In genomic region chr11:3853935-3854659, GRCh38 we compare ENCODE assay signal across 8 cellular contexts. TPM values are rescaled to one million over a fixed set of nuclear protein-coding genes. Genes with fewer than 3 reads are reported as not detected.
A peak's percentile ranks its signal among the peaks of the same experiment; 100 is the strongest.
DNase-seq lines count a peak whose midpoint lies in the region; ATAC-seq and TF ChIP-seq lines count a peak whose summit lies in the region.

No MANE protein-coding gene starts in this region.

- H3K36me3 Mint-ChIP-seq in activated CD8-positive, alpha-beta memory T cell treated with anti-CD3 and anti-CD28 coated beads, Interleukin-2, amount 10 ng/mL, durations not matched to agents 7 days and 5 days: peaks cover 10% of the 10 kb centered on the region

- peak overlapping the region; percentile 93 for H2AFZ ChIP-seq in GM23248
- peak overlapping the region; percentile 87 for H2AFZ ChIP-seq in smooth muscle cell (ENCODE audit: low read depth)

- H3K4me1 ChIP-seq in DOHH2 (ENCODE audit: control insufficient read depth, low read length): peaks cover 55% of the 10 kb centered on the region
- peaks cover 17% of the 10 kb centered on the region for H3K4me1 ChIP-seq in GM23248 (ENCODE audit: insufficient read depth)
- H3K4me1 ChIP-seq in smooth muscle cell (ENCODE audit: low read depth): peaks cover 10% of the 10 kb centered on the region

- peak overlapping the region; percentile 86 for H3K4me3 Mint-ChIP-seq in activated CD8-positive, alpha-beta memory T cell treated with anti-CD3 and anti-CD28 coated beads, Interleukin-2, amount 10 ng/mL, durations not matched to agents 7 days and 5 days

- H3K79me2 ChIP-seq in DOHH2 (ENCODE audit: control insufficient read depth, low read length) (peaks cover 34% of the 10 kb centered on the region), GM23248 (ENCODE audit: insufficient read depth) (peaks cover 35% of the 10 kb centered on the region), smooth muscle cell (ENCODE audit: low read depth) (peaks cover 33% of the 10 kb centered on the region)

- no peaks in the 10 kb centered on the region for H4K20me1 ChIP-seq in DOHH2 (ENCODE audit: control insufficient read depth, insufficient read depth, low read depth, low read length)
- no peaks in the 10 kb centered on the region for H4K20me1 ChIP-seq in GM23248 (ENCODE audit: insufficient read depth)
- peaks cover 28% of the 10 kb centered on the region for H4K20me1 ChIP-seq in smooth muscle cell (ENCODE audit: low read depth)

- H3K9me2 ChIP-seq in DOHH2 (replicated peaks; ENCODE audit: control insufficient read depth, low read length): no peaks in the 10 kb centered on the region
- no peaks in the 10 kb centered on the region for H3K9me2 ChIP-seq in GM23248 (ENCODE audit: insufficient read depth)

- H3K36me3 ChIP-seq in DOHH2 (ENCODE audit: control insufficient read depth, low read length): no peaks in the 10 kb centered on the region
- no peaks in the 10 kb centered on the region for H3K36me3 ChIP-seq in GM23248 (ENCODE audit: low read depth)
- H3K36me3 ChIP-seq in smooth muscle cell (ENCODE audit: low read depth): no peaks in the 10 kb centered on the region

- H3K27me3 Mint-ChIP-seq in activated CD8-positive, alpha-beta memory T cell treated with anti-CD3 and anti-CD28 coated beads, Interleukin-2, amount 10 ng/mL, durations not matched to agents 7 days and 5 days: no peaks in the 10 kb centered on the region

- H3F3A ChIP-seq in DOHH2 (ENCODE audit: control insufficient read depth, insufficient read depth): no peaks in the 10 kb centered on the region
- no peaks in the 10 kb centered on the region for H3F3A ChIP-seq in GM23248 (ENCODE audit: insufficient read depth)
- H3F3A ChIP-seq in smooth muscle cell (ENCODE audit: low read depth): no peaks in the 10 kb centered on the region

- no peak for TF ChIP-seq CTCF in DOHH2 (IDR thresholded peaks at IDR 0.05; ENCODE audit: low read depth, low read length, poor library complexity, severe bottlenecking)
- TF ChIP-seq CTCF in smooth muscle cell (IDR thresholded peaks at IDR 0.05; ENCODE audit: borderline replicate concordance, insufficient read depth, poor library complexity, severe bottlenecking): no peak

- DNase-seq in GM23248 (no peak), MV-4-11 (lab: John Stamatoyannopoulos, UW) (peak; percentile 75), germinal center (ENCODE audit: low spot score) (peak; percentile 67), smooth muscle cell (lab: John Stamatoyannopoulos, UW; ENCODE audit: unreplicated experiment) (no peak), epidermal melanocyte (ENCODE audit: insufficient read length, low spot score) (no peak), NCI-H1694 (lab: John Stamatoyannopoulos, UW) (no peak)
- DNase-seq in activated CD8-positive, alpha-beta memory T cell treated with anti-CD3 and anti-CD28 coated beads, Interleukin-2, amount 10 ng/mL, durations not matched to agents 7 days and 5 days: peak; percentile 83

- CTCF ChIA-PET in activated CD8-positive, alpha-beta memory T cell treated with anti-CD3 and anti-CD28 coated beads, Interleukin-2, amount 10 ng/mL, durations not matched to agents 7 days and 5 days (lab: Charles Lee): interaction anchor here (0.8 to 16.8 kb wide), 53 partner anchors 14 to 254 kb away, joined by 3 to 474 read pairs (median 7); partner anchors contain the start of genes NUP98, PGAP2 and RHOG

- H3K9ac ChIP-seq in GM23248 (no peak overlapping the region; the same call in 1 of the 2 replicates), smooth muscle cell (ENCODE audit: low read depth) (no peak overlapping the region)

- H3K4me3 ChIP-seq in DOHH2 (ENCODE audit: low read length) (peak overlapping the region; percentile 86), GM23248 (no peak overlapping the region; the same call in 1 of the 2 replicates), smooth muscle cell (peak overlapping the region; percentile 78)

- WGBS in GM23248 (ENCODE audit: low coverage in 1 of 2, low lambda C conversion rate in 2 of 2, missing lambda C conversion rate in 2 of 2), 2 experiments: 76 to 79% methylated on average over 11 of the region's 11 CpGs
- WGBS in smooth muscle cell (ENCODE audit: low lambda C conversion rate): 59% methylated on average over 11 of the region's 11 CpGs

- H3K9me3 ChIP-seq in DOHH2 (ENCODE audit: control insufficient read depth, insufficient read depth, low read length): no peaks in the 10 kb centered on the region
- H3K9me3 ChIP-seq in GM23248 (ENCODE audit: low read depth): no peaks in the 10 kb centered on the region
- no peaks in the 10 kb centered on the region for H3K9me3 ChIP-seq in smooth muscle cell (replicated peaks; ENCODE audit: low read depth)

- peak overlapping the region; percentile 97 for H3K27ac Mint-ChIP-seq in activated CD8-positive, alpha-beta memory T cell treated with anti-CD3 and anti-CD28 coated beads, Interleukin-2, amount 10 ng/mL, durations not matched to agents 7 days and 5 days

- no peaks in the 10 kb centered on the region for H3K9me3 Mint-ChIP-seq in activated CD8-positive, alpha-beta memory T cell treated with anti-CD3 and anti-CD28 coated beads, Interleukin-2, amount 10 ng/mL, durations not matched to agents 7 days and 5 days (ENCODE audit: low read depth)

- peaks cover 50% of the 10 kb centered on the region for H3K4me1 Mint-ChIP-seq in activated CD8-positive, alpha-beta memory T cell treated with anti-CD3 and anti-CD28 coated beads, Interleukin-2, amount 10 ng/mL, durations not matched to agents 7 days and 5 days

- peak; percentile 52 for ATAC-seq in activated CD8-positive, alpha-beta memory T cell treated with anti-CD3 and anti-CD28 coated beads, Interleukin-2, amount 10 ng/mL, durations not matched to agents 7 days and 5 days

- no peaks in the 10 kb centered on the region for H3K27me3 ChIP-seq in DOHH2 (ENCODE audit: control insufficient read depth, low read length)
- no peaks in the 10 kb centered on the region for H3K27me3 ChIP-seq in GM23248 (replicated peaks; ENCODE audit: insufficient read depth)
- H3K27me3 ChIP-seq in smooth muscle cell (ENCODE audit: low read depth): no peaks in the 10 kb centered on the region

- H3K27ac ChIP-seq in DOHH2 (ENCODE audit: low read depth, low read length) (peak overlapping the region; percentile 85), GM23248 (no peak overlapping the region), smooth muscle cell (ENCODE audit: low read depth) (peak overlapping the region; percentile 29)

- H3K4me2 ChIP-seq in DOHH2 (ENCODE audit: low read length) (peak overlapping the region; percentile 84), GM23248 (ENCODE audit: unreplicated experiment) (peak overlapping the region; percentile 13), smooth muscle cell (peak overlapping the region; percentile 99)

- in situ Hi-C loops in GM23248 (cut with MboI): no loop called here

RNA-seq across cellular contexts. Expression of gene STIM1, which starts 1.4 kb away (rescaled TPM):
- 24.6 and 63.4 TPM in 2 replicates for total RNA-seq in GM23248 (2014; rRNA removed; shearing (Covaris generic))
- polyA plus RNA-seq in GM23248 (2016; fragmentation: Nextera tagmentation; extraction: Ambion mirVana) (22.0 and 22.3 TPM in 2 replicates), smooth muscle cell (15.3 and 25.3 TPM in 2 replicates)
- 100 to 1,000 TPM in 1 of 2 experiments, 10 to 100 TPM in 1; 83.5 to 104 TPM for total RNA-seq in activated CD8-positive, alpha-beta memory T cell treated with anti-CD3 and anti-CD28 coated beads, Interleukin-2, amount 10 ng/mL, durations not matched to agents 7 days and 5 days
- total RNA-seq in smooth muscle cell: 19.0 and 31.5 TPM in 2 replicates

RNA-seq across cellular contexts. Expression of gene RHOG, which starts 13.3 kb away (rescaled TPM):
- total RNA-seq in GM23248 (2014; rRNA removed; shearing (Covaris generic)): 42.0 and 45.5 TPM in 2 replicates
- polyA plus RNA-seq in GM23248 (2016; fragmentation: Nextera tagmentation; extraction: Ambion mirVana) (59.5 and 61.4 TPM in 2 replicates), smooth muscle cell (32.7 and 51.3 TPM in 2 replicates)
- 100 to 1,000 TPM; 154 to 163 TPM for total RNA-seq in activated CD8-positive, alpha-beta memory T cell treated with anti-CD3 and anti-CD28 coated beads, Interleukin-2, amount 10 ng/mL, durations not matched to agents 7 days and 5 days
- 20.2 and 20.7 TPM in 2 replicates for total RNA-seq in smooth muscle cell

RNA-seq across cellular contexts. Expression of gene PGAP2, which starts 45.7 kb away (rescaled TPM):
- total RNA-seq in GM23248 (2014; rRNA removed; shearing (Covaris generic)): 10.1 and 19.0 TPM in 2 replicates
- polyA plus RNA-seq in GM23248 (2016; fragmentation: Nextera tagmentation; extraction: Ambion mirVana) (14.7 and 17.8 TPM in 2 replicates), smooth muscle cell (10.9 and 22.9 TPM in 2 replicates)
- 10 to 100 TPM; 22.7 to 23.5 TPM for total RNA-seq in activated CD8-positive, alpha-beta memory T cell treated with anti-CD3 and anti-CD28 coated beads, Interleukin-2, amount 10 ng/mL, durations not matched to agents 7 days and 5 days
- total RNA-seq in smooth muscle cell: 8.7 and 9.5 TPM in 2 replicates

RNA-seq across cellular contexts. Expression of gene NUP98, which starts 56.7 kb away (rescaled TPM):
- total RNA-seq in GM23248 (2014; rRNA removed; shearing (Covaris generic)): 79.3 and 142 TPM in 2 replicates
- 25.6 and 30.5 TPM in 2 replicates for polyA plus RNA-seq in GM23248 (2016; fragmentation: Nextera tagmentation; extraction: Ambion mirVana)
- 100 to 1,000 TPM; 106 to 108 TPM for total RNA-seq in activated CD8-positive, alpha-beta memory T cell treated with anti-CD3 and anti-CD28 coated beads, Interleukin-2, amount 10 ng/mL, durations not matched to agents 7 days and 5 days
- total RNA-seq in smooth muscle cell: 81.8 and 84.0 TPM in 2 replicates
- polyA plus RNA-seq in smooth muscle cell: 15.8 and 19.6 TPM in 2 replicates

Comparison
In these comparisons a context has a peak if more than half of its experiments do, and no peak if none do; other contexts are left out.
1. H3K4me2 ChIP-seq: peak in every context shown above with its lines; median percentile 99 in smooth muscle cell; 84 in DOHH2; 13 in GM23248.
2. DNase-seq: peak in MV-4-11 (single experiment), activated CD8-positive, alpha-beta memory T cell treated with anti-CD3 and anti-CD28 coated beads, Interleukin-2, amount 10 ng/mL, durations not matched to agents 7 days and 5 days (single experiment) and germinal center (single experiment); none in GM23248 (single experiment), smooth muscle cell (single experiment), epidermal melanocyte (single experiment) and NCI-H1694 (single experiment).